ENCODE assay signal across 8 cellular contexts in the genomic region with DNA sequence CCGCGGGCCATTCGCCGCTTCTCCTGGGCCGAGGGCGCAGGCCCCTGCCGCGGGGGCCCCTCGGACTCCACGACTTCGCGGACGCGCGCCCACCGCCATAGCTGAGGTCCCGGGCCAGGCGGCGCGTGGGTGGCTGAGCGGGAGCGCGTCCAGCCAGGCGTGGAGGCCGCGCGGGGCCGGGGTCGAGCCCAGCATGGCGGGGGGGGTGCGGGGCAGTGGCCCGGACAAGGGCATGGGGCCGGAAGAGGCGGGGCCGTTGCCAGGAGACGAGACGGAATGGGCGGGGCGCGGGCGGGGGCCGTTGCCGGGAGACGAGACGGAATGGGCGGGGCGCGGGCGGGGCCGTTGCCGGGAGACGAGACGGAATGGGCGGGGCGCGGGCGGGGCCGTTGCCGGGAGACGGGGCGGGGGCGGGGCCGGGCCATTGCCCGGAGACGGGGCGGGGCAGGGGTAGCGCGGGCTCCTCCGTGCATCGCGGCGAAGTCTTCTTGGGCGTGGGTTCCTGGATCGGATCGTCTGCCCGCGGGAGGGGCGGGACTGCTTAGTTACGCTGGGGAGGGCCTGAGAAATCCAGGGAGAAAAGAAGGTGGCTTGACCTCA. TPM values are rescaled to one million over a fixed set of nuclear protein-coding genes. Genes with fewer than 3 reads are reported as not detected.
DNase-seq lines count a peak whose midpoint lies in the region; ATAC-seq and TF ChIP-seq lines count a peak whose summit lies in the region.

No MANE protein-coding gene starts in this region.

- H3K4me3 ChIP-seq in kidney epithelial cell (ENCODE audit: low read depth, low read length), result peak overlapping the region; percentile 56

- ATAC-seq in HG02763 (IDR thresholded peaks at IDR 0.05; ENCODE audit: unreplicated experiment), result peak; percentile 55

- TF ChIP-seq CTCF in kidney epithelial cell (IDR thresholded peaks at IDR 0.05; ENCODE audit: insufficient read depth, low read length, poor library complexity, severe bottlenecking), result no peak

- DNase-seq in NCI-H2029 (lab: John Stamatoyannopoulos, UW) (peak; percentile 43), NCI-H2029 treated with DMSO at 0.1 percent for 48 hours (lab: John Stamatoyannopoulos, UW) (no peak), NCI-H2171 treated with DMSO at 0.1 percent for 48 hours (lab: John Stamatoyannopoulos, UW) (peak; percentile 65), kidney epithelial cell (ENCODE audit: low read depth) (no peak)
- DNase-seq in activated CD4-positive, alpha-beta T cell treated with anti-CD3 and anti-CD28 coated beads for 1 hour, result peak; percentile 68
- peak; percentile 77 for DNase-seq in central memory CD4-positive, alpha-beta T cell
- DNase-seq in stimulated activated CD4-positive, alpha-beta T cell treated with anti-CD3 and anti-CD28 coated beads, Interleukin-1b, Interleukin-23, amount 100 ng/mL, for 24 hours (ENCODE audit: low read depth in 4 of 4, low spot score in 1 of 4), result peak; percentile 65 to 84 (median 74)

- H3K27me3 ChIP-seq in kidney epithelial cell (ENCODE audit: control insufficient read depth, insufficient read depth, low read length), result no peaks in the 10 kb centered on the region

- H3K36me3 ChIP-seq in kidney epithelial cell (ENCODE audit: control insufficient read depth, insufficient read depth, low read length), result no peaks in the 10 kb centered on the region

RNA-seq across cellular contexts. Expression of gene ADAM8, which starts 14.8 kb away (rescaled TPM):
- total RNA-seq in kidney epithelial cell, result 78.4 and 123 TPM in 2 replicates

RNA-seq across cellular contexts. Expression of gene VENTX, which starts 24.2 kb away (rescaled TPM):
- total RNA-seq in kidney epithelial cell, result not detected in 2 replicates

RNA-seq across cellular contexts. Expression of gene UTF1, which starts 31.8 kb away (rescaled TPM):
- total RNA-seq in kidney epithelial cell, result not detected in 2 replicates

RNA-seq across cellular contexts. Expression of gene TUBGCP2, which starts 46.8 kb away (rescaled TPM):
- 55.6 and 65.5 TPM in 2 replicates for total RNA-seq in kidney epithelial cell

RNA-seq across cellular contexts. Expression of gene ZNF511, which starts 46.9 kb away (rescaled TPM):
- total RNA-seq in kidney epithelial cell, result 20.3 and 45.7 TPM in 2 replicates

Comparison
In these comparisons a context has a peak if more than half of its experiments do, and no peak if none do; other contexts are left out.
1. DNase-seq: peak in NCI-H2029 (single experiment), NCI-H2171 treated with DMSO at 0.1 percent for 48 hours (single experiment), activated CD4-positive, alpha-beta T cell treated with anti-CD3 and anti-CD28 coated beads for 1 hour (single experiment), central memory CD4-positive, alpha-beta T cell (single experiment) and stimulated activated CD4-positive, alpha-beta T cell treated with anti-CD3 and anti-CD28 coated beads, Interleukin-1b, Interleukin-23, amount 100 ng/mL, for 24 hours (4 of 4); none in NCI-H2029 treated with DMSO at 0.1 percent for 48 hours (single experiment) and kidney epithelial cell (single experiment).